ENCODE assay signal across 24 cellular contexts in the genomic region with DNA sequence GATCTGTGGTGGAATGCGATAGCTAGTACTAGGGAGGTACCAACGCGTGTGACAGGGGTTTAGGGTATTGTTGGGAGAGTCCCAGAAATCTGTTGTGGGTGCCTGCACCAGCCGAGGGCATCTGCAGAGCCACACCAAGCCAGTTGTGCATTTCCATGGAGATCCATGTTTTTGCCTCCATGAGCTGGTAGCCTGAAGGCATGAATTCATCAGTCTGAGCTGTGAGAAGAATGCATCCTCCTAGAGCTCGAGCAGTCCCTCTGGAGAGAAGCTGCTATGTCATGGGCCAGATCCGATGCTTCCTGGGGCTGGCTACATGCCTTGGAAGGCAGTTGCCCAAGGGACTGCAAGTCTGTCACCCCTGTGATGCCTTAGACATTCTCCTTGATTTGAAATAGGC. TPM values are rescaled to one million over a fixed set of nuclear protein-coding genes. Genes with fewer than 3 reads are reported as not detected.
DNase-seq lines count a peak whose midpoint lies in the region; ATAC-seq, FAIRE-seq and TF ChIP-seq lines count a peak whose summit lies in the region.
"Had no signal": no experiment of that assay in that cellular context is flagged by ENCODE, and none has a peak within 500 bp of the region (broad histone marks: within the 10 kb centered on the region; RNA-seq: fewer than 3 reads in every experiment).

No MANE protein-coding gene starts in this region.

- peaks cover 3% of the 10 kb centered on the region for H3K9me3 Mint-ChIP-seq in neural progenitor cell
- H3K9me3 Mint-ChIP-seq: natural killer cell had no signal

- H3K27me3 Mint-ChIP-seq in neural progenitor cell (ENCODE audit: insufficient read depth, low read depth) = peaks cover 13% of the 10 kb centered on the region

- TF ChIP-seq CTCF in neural progenitor cell (IDR thresholded peaks at IDR 0.05) = no peak

- peak overlapping the region; percentile 84; the same call in 1 of the 2 replicates for H3K4me2 ChIP-seq in BLaER1
- H3K4me2 ChIP-seq in neural progenitor cell = no peak overlapping the region
- H3K4me2 ChIP-seq: smooth muscle cell had no signal

- no peak for ATAC-seq in HG03196 (IDR thresholded peaks at IDR 0.05; ENCODE audit: unreplicated experiment)
- ATAC-seq: natural killer cell, PC-3, T-helper 17 cell had no signal

- H3K27ac Mint-ChIP-seq in neural progenitor cell = peak overlapping the region; percentile 99
- H3K27ac Mint-ChIP-seq: natural killer cell, T-helper 17 cell had no signal

- H3K4me3 ChIP-seq in BLaER1 (no peak overlapping the region), neural progenitor cell (no peak overlapping the region)
- H3K4me3 ChIP-seq: prostate gland, SJSA1, smooth muscle cell had no signal

- H4K20me1 ChIP-seq in BLaER1 (no peaks in the 10 kb centered on the region), neural progenitor cell (ENCODE audit: low read depth) (no peaks in the 10 kb centered on the region)

- H3K9me3 ChIP-seq in BLaER1 (no peaks in the 10 kb centered on the region), neural progenitor cell (ENCODE audit: low read depth) (no peaks in the 10 kb centered on the region)
- H3K9me3 ChIP-seq: prostate gland, SJSA1 had no signal

- H3K36me3 ChIP-seq in BLaER1 (no peaks in the 10 kb centered on the region), neural progenitor cell (no peaks in the 10 kb centered on the region)
- H3K36me3 ChIP-seq: prostate gland, SJSA1 had no signal

- H2AFZ ChIP-seq in neural progenitor cell (replicated peaks) = no peak overlapping the region

- peaks cover 46% of the 10 kb centered on the region for H3K4me1 ChIP-seq in BLaER1
- peaks cover 16% of the 10 kb centered on the region for H3K4me1 ChIP-seq in neural progenitor cell

- H3K4me1 Mint-ChIP-seq in neural progenitor cell = peaks cover 65% of the 10 kb centered on the region

- H3K27me3 ChIP-seq in BLaER1 (no peaks in the 10 kb centered on the region), neural progenitor cell (no peaks in the 10 kb centered on the region)
- H3K27me3 ChIP-seq: SJSA1 had no signal

- no peak overlapping the region for H3K27ac ChIP-seq in BLaER1
- no peak overlapping the region for H3K27ac ChIP-seq in neural progenitor cell
- H3K27ac ChIP-seq: SJSA1 had no signal

- H3K9ac ChIP-seq in BLaER1 (no peak overlapping the region), neural progenitor cell (no peak overlapping the region)

- peak overlapping the region; percentile 67 for H3K4me3 Mint-ChIP-seq in neural progenitor cell
- H3K4me3 Mint-ChIP-seq: natural killer cell, T-helper 17 cell had no signal

- no peak for FAIRE-seq in HTR-8/SVneo (lab: Jason Lieb, UNC)
- FAIRE-seq: endometrium, H54, kidney had no signal

- H3F3A ChIP-seq in neural progenitor cell (ENCODE audit: low read depth) = peaks cover 10% of the 10 kb centered on the region

- peak; percentile 5 for DNase-seq in HTR-8/SVneo (ENCODE audit: insufficient read length, low spot score)
- peak; percentile 72 for DNase-seq in epidermal melanocyte (ENCODE audit: insufficient read length, low spot score)
- no peak for DNase-seq in neural progenitor cell (ENCODE audit: low spot score)
- no peak for DNase-seq in NCI-H2107 treated with DMSO at 0.1 percent for 48 hours (lab: John Stamatoyannopoulos, UW; ENCODE audit: unreplicated experiment)
- no peak for DNase-seq in NCI-H1694 (lab: John Stamatoyannopoulos, UW)
- no peak for DNase-seq in SHP77 (lab: John Stamatoyannopoulos, UW)
- DNase-seq: activated CD4-positive, alpha-beta T cell treated with anti-CD3 and anti-CD28 coated beads, Interleukin-2, amount 50 U/mL, for 48 hours; activated naive CD4-positive, alpha-beta T cell; anterior cingulate cortex; hippocampal formation; kidney; mesenchymal stem cell; natural killer cell; NCI-H1105 treated with DMSO at 0.1 percent for 48 hours; PC-3; stimulated activated CD4-positive, alpha-beta T cell treated with anti-CD3 and anti-CD28 coated beads, Interleukin-4, amount 100 ng/mL, for 4 hours; T-helper 17 cell had no signal

- no peaks in the 10 kb centered on the region for H3K36me3 Mint-ChIP-seq in neural progenitor cell
- H3K36me3 Mint-ChIP-seq: natural killer cell had no signal

- no peaks in the 10 kb centered on the region for H3K79me2 ChIP-seq in neural progenitor cell (ENCODE audit: low read depth)

RNA-seq across cellular contexts. Expression of gene LIPG, which starts 57.9 kb away (rescaled TPM):
- total RNA-seq in neural progenitor cell (ENCODE audit: low replicate concordance) = 3.7 and 13.2 TPM in 2 replicates
- total RNA-seq: T-helper 17 cell had no signal

Comparison
In these comparisons a context has a peak if more than half of its experiments do, and no peak if none do; other contexts are left out.
1. DNase-seq: peak in HTR-8/SVneo (single experiment) and epidermal melanocyte (single experiment); none in neural progenitor cell (single experiment), NCI-H2107 treated with DMSO at 0.1 percent for 48 hours (single experiment), NCI-H1694 (single experiment) and SHP77 (0 of 2).